13 cellular contexts compared by ENCODE assay signal in the genomic region with DNA sequence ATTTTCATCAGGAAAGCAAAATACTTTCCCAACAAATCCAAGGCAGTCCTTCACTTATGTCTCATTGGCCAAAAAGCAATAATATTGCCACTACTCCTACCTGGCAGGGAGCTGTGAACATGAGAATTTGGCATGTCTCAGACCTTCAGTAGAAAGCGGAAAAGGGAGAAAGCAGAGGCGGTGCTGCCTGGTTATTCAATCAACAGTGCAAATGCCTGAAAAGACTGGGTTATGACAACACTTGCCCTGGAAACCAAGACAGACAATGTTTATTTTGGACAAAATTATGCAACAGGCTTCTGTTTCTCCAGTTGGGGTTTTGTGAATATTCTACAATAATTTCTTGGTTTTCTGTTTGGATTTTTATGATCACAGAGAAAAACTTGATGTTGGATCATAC.
"Had no signal": no experiment of that assay in that cellular context is flagged by ENCODE, and none has a peak within 500 bp of the region (broad histone marks: within the 10 kb centered on the region; RNA-seq: fewer than 3 reads in every experiment).

No MANE protein-coding gene starts in this region.

- H3K4me3 Mint-ChIP-seq: activated CD4-positive, alpha-beta memory T cell treated with anti-CD3 and anti-CD28 coated beads, Interleukin-2, amount 10 ng/mL, durations not matched to agents 7 days and 5 days; activated naive CD8-positive, alpha-beta T cell treated with anti-CD3 and anti-CD28 coated beads, Interleukin-2, amount 50 U/mL, for 24 hours; activated T-cell treated with anti-CD3 and anti-CD28 coated beads, Interleukin-2, amount 50 U/mL, for 72 hours; brain; neural progenitor cell had no signal

- DNase-seq: activated CD4-positive, alpha-beta memory T cell treated with anti-CD3 and anti-CD28 coated beads, Interleukin-2, amount 10 ng/mL, durations not matched to agents 7 days and 5 days; activated naive CD8-positive, alpha-beta T cell treated with anti-CD3 and anti-CD28 coated beads, Interleukin-2, amount 50 U/mL, for 24 hours; activated T-cell treated with anti-CD3 and anti-CD28 coated beads, Interleukin-2, amount 50 U/mL, for 72 hours; foreskin melanocyte; heart right ventricle; tibial artery had no signal

- H3K27ac Mint-ChIP-seq: activated CD4-positive, alpha-beta memory T cell treated with anti-CD3 and anti-CD28 coated beads, Interleukin-2, amount 10 ng/mL, durations not matched to agents 7 days and 5 days; activated naive CD8-positive, alpha-beta T cell treated with anti-CD3 and anti-CD28 coated beads, Interleukin-2, amount 50 U/mL, for 24 hours; activated T-cell treated with anti-CD3 and anti-CD28 coated beads, Interleukin-2, amount 50 U/mL, for 72 hours; brain had no signal

- H3K36me3 Mint-ChIP-seq: brain had no signal

- H3K4me3 ChIP-seq: dorsolateral prefrontal cortex, esophagus muscularis mucosa, heart right ventricle, neural progenitor cell, tibial artery, vagina had no signal

- H3K9me3 ChIP-seq: tibial artery, vagina had no signal

- H3K27ac ChIP-seq: esophagus muscularis mucosa, heart right ventricle, neural progenitor cell, parathyroid adenoma, tibial artery, vagina, VCaP had no signal

- H3K36me3 ChIP-seq: esophagus muscularis mucosa, heart right ventricle, neural progenitor cell, tibial artery, vagina had no signal

- H3K27me3 ChIP-seq: dorsolateral prefrontal cortex, esophagus muscularis mucosa, heart right ventricle, neural progenitor cell, tibial artery, vagina had no signal

- H3K9ac ChIP-seq: neural progenitor cell, parathyroid adenoma had no signal

- H3K27me3 Mint-ChIP-seq: activated CD4-positive, alpha-beta memory T cell treated with anti-CD3 and anti-CD28 coated beads, Interleukin-2, amount 10 ng/mL, durations not matched to agents 7 days and 5 days; activated naive CD8-positive, alpha-beta T cell treated with anti-CD3 and anti-CD28 coated beads, Interleukin-2, amount 50 U/mL, for 24 hours had no signal

- H3K4me1 Mint-ChIP-seq: activated CD4-positive, alpha-beta memory T cell treated with anti-CD3 and anti-CD28 coated beads, Interleukin-2, amount 10 ng/mL, durations not matched to agents 7 days and 5 days; activated naive CD8-positive, alpha-beta T cell treated with anti-CD3 and anti-CD28 coated beads, Interleukin-2, amount 50 U/mL, for 24 hours had no signal

- H3K4me1 ChIP-seq: esophagus muscularis mucosa, heart right ventricle, parathyroid adenoma, tibial artery, vagina had no signal
